ENCODE assay signal across 11 cellular contexts in the genomic region with DNA sequence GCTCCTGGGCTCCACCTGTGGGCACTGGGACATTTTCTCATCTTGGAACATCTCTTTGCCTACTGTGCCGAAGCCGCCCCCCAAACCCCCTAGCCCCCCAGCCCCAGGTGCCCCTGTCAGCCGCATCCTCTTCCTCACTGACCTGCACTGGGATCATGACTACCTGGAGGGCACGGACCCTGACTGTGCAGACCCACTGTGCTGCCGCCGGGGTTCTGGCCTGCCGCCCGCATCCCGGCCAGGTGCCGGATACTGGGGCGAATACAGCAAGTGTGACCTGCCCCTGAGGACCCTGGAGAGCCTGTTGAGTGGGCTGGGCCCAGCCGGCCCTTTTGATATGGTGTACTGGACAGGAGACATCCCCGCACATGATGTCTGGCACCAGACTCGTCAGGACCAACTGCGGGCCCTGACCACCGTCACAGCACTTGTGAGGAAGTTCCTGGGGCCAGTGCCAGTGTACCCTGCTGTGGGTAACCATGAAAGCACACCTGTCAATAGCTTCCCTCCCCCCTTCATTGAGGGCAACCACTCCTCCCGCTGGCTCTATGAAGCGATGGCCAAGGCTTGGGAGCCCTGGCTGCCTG. TPM values are rescaled to one million over a fixed set of nuclear protein-coding genes. Genes with fewer than 3 reads are reported as not detected.
DNase-seq lines count a peak whose midpoint lies in the region; ATAC-seq, FAIRE-seq and TF ChIP-seq lines count a peak whose summit lies in the region.
"Had no signal": no experiment of that assay in that cellular context is flagged by ENCODE, and none has a peak within 500 bp of the region (broad histone marks: within the 10 kb centered on the region; RNA-seq: fewer than 3 reads in every experiment).

No MANE protein-coding gene starts in this region.

- H3K27ac ChIP-seq in upper lobe of right lung (no peak overlapping the region), small intestine (ENCODE audit: low read depth in 1 of 2, low read length in 1 of 2) (no peak overlapping the region)

- no peak for FAIRE-seq in small intestine (lab: Jason Lieb, UNC)

- H3K4me3 ChIP-seq in adipocyte (ENCODE audit: low read length) (peak overlapping the region; percentile 98), upper lobe of right lung (peak overlapping the region; percentile 80), small intestine (ENCODE audit: low read depth in 1 of 2, low read length in 2 of 2) (peak overlapping the region in 1 of 2 donors; percentile 95)

- H3K27ac Mint-ChIP-seq in mesothelial cell of epicardium: no peak overlapping the region

- H3K27me3 ChIP-seq in adipocyte (replicated peaks; ENCODE audit: control insufficient read depth, insufficient read depth, low read length) (no peaks in the 10 kb centered on the region), upper lobe of right lung (no peaks in the 10 kb centered on the region), small intestine (ENCODE audit: control insufficient read depth in 2 of 2, insufficient read depth in 2 of 2, low read length in 2 of 2) (no peaks in the 10 kb centered on the region)

- H3K9me3 ChIP-seq in adipocyte (ENCODE audit: control insufficient read depth, low read length): no peaks in the 10 kb centered on the region
- H3K9me3 ChIP-seq in upper lobe of right lung: no peaks in the 10 kb centered on the region
- H3K9me3 ChIP-seq in small intestine (ENCODE audit: control insufficient read depth, low read depth): no peaks in the 10 kb centered on the region

- H3K36me3 ChIP-seq in adipocyte (ENCODE audit: control insufficient read depth, insufficient read depth, low read length, severe bottlenecking): peaks cover 14% of the 10 kb centered on the region
- H3K36me3 ChIP-seq in upper lobe of right lung: peaks cover 14% of the 10 kb centered on the region
- H3K36me3 ChIP-seq in small intestine (ENCODE audit: control insufficient read depth in 2 of 2, insufficient read depth in 2 of 2, low read length in 2 of 2): peaks cover 0 to 3% of the 10 kb centered on the region in 2 donors

- peaks cover 34% of the 10 kb centered on the region for H3K4me1 ChIP-seq in adipocyte (ENCODE audit: control insufficient read depth, insufficient read depth, low read length)
- peaks cover 21% of the 10 kb centered on the region for H3K4me1 ChIP-seq in upper lobe of right lung
- peaks cover 3 to 6% of the 10 kb centered on the region in 2 donors for H3K4me1 ChIP-seq in small intestine (ENCODE audit: control insufficient read depth in 2 of 2, insufficient read depth in 1 of 2, low read depth in 1 of 2, low read length in 1 of 2)

- no peaks in the 10 kb centered on the region for H3K27me3 Mint-ChIP-seq in mesothelial cell of epicardium (ENCODE audit: low read depth)

- H3K9me3 Mint-ChIP-seq in mesothelial cell of epicardium: no peaks in the 10 kb centered on the region

- ATAC-seq in left ventricle myocardium superior (no peak), Right ventricle myocardium inferior (no peak), upper lobe of right lung (no peak)
- ATAC-seq: HCT116 had no signal

- 94 to 96% (median 94%) methylated on average over 10 to 18 of the region's 18 CpGs for WGBS in small intestine, 3 donors

- DNase-seq in left ventricle myocardium superior: peak; percentile 37
- no peak for DNase-seq in Right ventricle myocardium inferior (ENCODE audit: missing footprints)
- DNase-seq in adipocyte (ENCODE audit: low read depth): no peak
- DNase-seq in mesothelial cell of epicardium (ENCODE audit: low spot score in 2 of 2, unreplicated experiment in 2 of 2): no peak
- no peak for DNase-seq in upper lobe of right lung
- DNase-seq in RKO (ENCODE audit: low spot score): no peak
- no peak for DNase-seq in activated CD4-positive, alpha-beta T cell treated with anti-CD3 and anti-CD28 coated beads, Interleukin-2, amount 50 U/mL, for 4 hours
- no peak for DNase-seq in small intestine
- DNase-seq: NCI-H1694 treated with DMSO at 0.1 percent for 48 hours, occipital lobe had no signal

- no peak for TF ChIP-seq CTCF in mesothelial cell of epicardium (IDR thresholded peaks at IDR 0.05; ENCODE audit: unreplicated experiment)
- no peak for TF ChIP-seq CTCF in upper lobe of right lung (IDR thresholded peaks at IDR 0.05)

- H3K4me1 Mint-ChIP-seq in mesothelial cell of epicardium: peaks cover 15% of the 10 kb centered on the region

- peaks cover 5% of the 10 kb centered on the region for H3K36me3 Mint-ChIP-seq in mesothelial cell of epicardium

- intact Hi-C loops in left ventricle myocardium superior (cut with micrococcal nuclease) (no loop called here), Right ventricle myocardium inferior (cut with DNase I) (loop anchor here (10.0 kb wide), 1 partner anchor 293 kb away; a partner anchor contains a TSS), upper lobe of right lung (cut with DNase I) (no loop called here)

- no peak overlapping the region for H3K9ac ChIP-seq in adipocyte (ENCODE audit: low read length)

- H3K4me3 Mint-ChIP-seq in mesothelial cell of epicardium: peak overlapping the region; percentile 83

RNA-seq across cellular contexts. Expression of a gene that starts 1.4 kb away (rescaled TPM):
- 60.9 TPM for total RNA-seq in left ventricle myocardium superior
- total RNA-seq in Right ventricle myocardium inferior: 60.6 TPM
- total RNA-seq in mesothelial cell of epicardium: 24.9 to 27.2 TPM (median 27.1 TPM) in 3 replicates
- 51.9 TPM for total RNA-seq in upper lobe of right lung
- polyA plus RNA-seq in small intestine: 10 to 100 TPM; 22.0 to 32.4 (median 26.2) TPM

RNA-seq across cellular contexts. Expression of a gene that starts 27.3 kb away (rescaled TPM):
- 87.6 TPM for total RNA-seq in left ventricle myocardium superior
- 85.5 TPM for total RNA-seq in Right ventricle myocardium inferior
- total RNA-seq in mesothelial cell of epicardium: 61.7 to 64.2 TPM (median 62.4 TPM) in 3 replicates
- 40.9 TPM for total RNA-seq in upper lobe of right lung
- polyA plus RNA-seq in small intestine: 10 to 100 TPM in 1 of 3 donors, 1 to 10 TPM in 2; 2.5 to 14.1 (median 9.7) TPM

RNA-seq across cellular contexts. Expression of a gene that starts 49.1 kb away (rescaled TPM):
- total RNA-seq in left ventricle myocardium superior: not detected
- not detected for total RNA-seq in Right ventricle myocardium inferior
- total RNA-seq in mesothelial cell of epicardium: 5.2 to 9.9 TPM (median 9.5 TPM) in 3 replicates
- total RNA-seq in upper lobe of right lung: 1.4 TPM
- polyA plus RNA-seq in small intestine: 1 to 10 TPM in 2 of 3 donors, under 1 TPM in 1; 0.85 to 5.7 (median 4.5) TPM
